ENCODE assay signal across 27 cellular contexts in the genomic region with DNA sequence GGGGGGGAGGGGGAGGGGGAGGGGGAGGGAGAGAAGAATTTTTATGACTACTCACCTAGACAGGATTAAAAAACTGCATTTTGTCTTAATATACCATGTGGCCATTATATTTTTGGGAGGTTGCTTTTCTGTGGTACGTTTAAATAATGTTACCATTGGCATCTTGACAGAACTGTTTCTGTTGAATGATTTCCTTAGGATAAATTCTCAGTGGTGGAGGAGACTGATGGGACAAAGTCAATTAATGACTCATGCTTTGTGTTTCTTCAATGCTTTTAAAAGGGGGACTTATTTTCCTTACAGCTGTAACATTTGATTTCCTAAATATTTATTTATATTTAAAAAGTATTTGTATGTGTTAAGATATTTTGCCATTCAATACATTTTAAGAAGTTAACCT.
"Had no signal": no experiment of that assay in that cellular context is flagged by ENCODE, and none has a peak within 500 bp of the region (broad histone marks: within the 10 kb centered on the region; RNA-seq: fewer than 3 reads in every experiment).

No MANE protein-coding gene starts in this region.

- H3K36me3 Mint-ChIP-seq: immature natural killer cell; naive thymus-derived CD8-positive, alpha-beta T cell had no signal

- H3K4me3 Mint-ChIP-seq: activated CD8-positive, alpha-beta T cell treated with anti-CD3 and anti-CD28 coated beads, Interleukin-2, amount 10 ng/mL, durations not matched to agents 7 days and 5 days; activated naive CD4-positive, alpha-beta T cell treated with anti-CD3 and anti-CD28 coated beads for 36 hours; activated naive CD8-positive, alpha-beta T cell treated with anti-CD3 and anti-CD28 coated beads, Interleukin-2, amount 50 U/mL, for 24 hours; immature natural killer cell; naive thymus-derived CD8-positive, alpha-beta T cell; neural progenitor cell had no signal

- ATAC-seq: activated CD8-positive, alpha-beta T cell treated with anti-CD3 and anti-CD28 coated beads, Interleukin-2, amount 10 ng/mL, durations not matched to agents 7 days and 5 days; activated naive CD8-positive, alpha-beta T cell treated with anti-CD3 and anti-CD28 coated beads, Interleukin-2, amount 50 U/mL, for 24 hours; body of pancreas; naive thymus-derived CD8-positive, alpha-beta T cell had no signal

- H3K4me1 Mint-ChIP-seq: activated naive CD8-positive, alpha-beta T cell treated with anti-CD3 and anti-CD28 coated beads, Interleukin-2, amount 50 U/mL, for 24 hours; immature natural killer cell; naive thymus-derived CD8-positive, alpha-beta T cell; neural progenitor cell had no signal

- H3K4me3 ChIP-seq: body of pancreas, cardiac muscle cell, hepatocyte, left ventricle myocardium inferior, neural progenitor cell, smooth muscle cell, testis, uterus had no signal

- DNase-seq: activated CD4-positive, alpha-beta T cell treated with anti-CD3 and anti-CD28 coated beads, Interleukin-2, amount 50 U/mL, for 1 hour; activated CD4-positive, CD25-positive, alpha-beta regulatory T cell treated with anti-CD3 and anti-CD28 coated beads, Interleukin-2, amount 50 U/mL, for 72 hours; activated CD8-positive, alpha-beta T cell treated with anti-CD3 and anti-CD28 coated beads, Interleukin-2, amount 10 ng/mL, durations not matched to agents 7 days and 5 days; activated naive CD4-positive, alpha-beta T cell treated with anti-CD3 and anti-CD28 coated beads for 36 hours; activated naive CD8-positive, alpha-beta T cell treated with anti-CD3 and anti-CD28 coated beads, Interleukin-2, amount 50 U/mL, for 24 hours; activated T-cell treated with anti-CD3 and anti-CD28 coated beads, Interleukin-2, amount 50 U/mL, for 1 hour; body of pancreas; cortex of kidney; glutamatergic neuron; immature natural killer cell; kidney glomerular epithelial cell; left ventricle myocardium inferior; naive thymus-derived CD8-positive, alpha-beta T cell; posterior cingulate gyrus; stimulated activated CD4-positive, alpha-beta T cell treated with anti-CD3 and anti-CD28 coated beads, Interleukin-15, amount 100 ng/mL, for 24 hours; stimulated activated CD4-positive, alpha-beta T cell treated with anti-CD3 and anti-CD28 coated beads, Interleukin-2, amount 100 ng/mL, for 48 hours; stimulated activated naive CD4-positive, alpha-beta T cell; testis; uterus; WERI-Rb-1 had no signal

- FAIRE-seq: endometrium, frontal cortex had no signal

- H3K9me3 Mint-ChIP-seq: activated naive CD4-positive, alpha-beta T cell treated with anti-CD3 and anti-CD28 coated beads for 36 hours; activated naive CD8-positive, alpha-beta T cell treated with anti-CD3 and anti-CD28 coated beads, Interleukin-2, amount 50 U/mL, for 24 hours; activated T-helper 2 cell treated with anti-CD3 and anti-CD28 coated beads, Interferon-gamma antibody, Interleukin-2, Interleukin-4, amounts not matched to agents 10 μg/mL and 5 μg/mL and 100 μg/mL, durations not matched to agents 14 hours and 24 hours and 36 hours; immature natural killer cell; naive thymus-derived CD8-positive, alpha-beta T cell had no signal

- H3K27ac Mint-ChIP-seq: activated CD8-positive, alpha-beta T cell treated with anti-CD3 and anti-CD28 coated beads, Interleukin-2, amount 10 ng/mL, durations not matched to agents 7 days and 5 days; activated naive CD4-positive, alpha-beta T cell treated with anti-CD3 and anti-CD28 coated beads for 36 hours; activated naive CD8-positive, alpha-beta T cell treated with anti-CD3 and anti-CD28 coated beads, Interleukin-2, amount 50 U/mL, for 24 hours; activated T-helper 2 cell treated with anti-CD3 and anti-CD28 coated beads, Interferon-gamma antibody, Interleukin-2, Interleukin-4, amounts not matched to agents 10 μg/mL and 5 μg/mL and 100 μg/mL, durations not matched to agents 14 hours and 24 hours and 36 hours; immature natural killer cell; naive thymus-derived CD8-positive, alpha-beta T cell; neural progenitor cell had no signal
